Comparison of ENCODE assay signal across 8 cellular contexts in the genomic region with DNA sequence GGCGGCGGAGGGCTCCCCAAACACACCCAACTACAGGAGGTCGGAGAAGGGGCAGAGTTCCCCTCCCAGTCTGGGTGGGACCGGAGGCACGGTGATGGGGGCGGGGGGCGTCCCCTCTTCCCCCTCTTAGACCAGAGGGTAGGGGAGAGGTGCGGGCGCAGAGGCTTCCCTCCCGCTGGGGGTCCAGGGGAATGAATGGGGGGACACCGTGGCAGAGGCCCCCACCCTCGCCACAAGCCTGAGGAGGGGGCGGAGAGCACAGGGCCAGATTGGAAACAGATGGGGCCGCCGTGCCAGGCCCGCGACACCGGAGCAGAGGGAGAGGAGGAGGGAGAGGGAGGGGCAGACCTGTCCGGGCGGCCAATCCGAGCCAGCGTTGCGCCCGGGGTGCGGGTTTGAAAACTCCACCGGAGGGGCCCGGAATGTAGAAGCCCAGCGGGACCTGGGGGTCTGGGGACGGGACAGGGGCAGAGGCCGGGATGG. TPM values are rescaled to one million over a fixed set of nuclear protein-coding genes. Genes with fewer than 3 reads are reported as not detected.
A peak's percentile ranks its signal among the peaks of the same experiment; 100 is the strongest.
DNase-seq lines count a peak whose midpoint lies in the region; ATAC-seq, FAIRE-seq and TF ChIP-seq lines count a peak whose summit lies in the region.

No MANE protein-coding gene starts in this region.

- TF ChIP-seq CTCF in activated CD8-positive, alpha-beta T cell treated with anti-CD3 and anti-CD28 coated beads for 36 hours (IDR thresholded peaks at IDR 0.05), result no peak
- TF ChIP-seq CTCF in heart left ventricle (IDR thresholded peaks at IDR 0.05) (no peak), retinal pigment epithelial cell (conservative IDR thresholded peaks at IDR 0.05; ENCODE audit: low read depth, low read length) (no peak)

- peak; percentile 55 for ATAC-seq in Right ventricle myocardium inferior
- ATAC-seq in activated CD8-positive, alpha-beta T cell treated with anti-CD3 and anti-CD28 coated beads for 36 hours, result peak; percentile 22
- ATAC-seq in heart left ventricle, result peak; percentile 11 to 66 (median 58)
- no peak for ATAC-seq in GM21360 (IDR thresholded peaks at IDR 0.05; ENCODE audit: unreplicated experiment)

- CTCF ChIA-PET in activated CD8-positive, alpha-beta T cell treated with anti-CD3 and anti-CD28 coated beads for 36 hours (lab: Charles Lee), result no interaction called here

- 0 to 1% (median 1%) methylated on average over 24 to 30 of the region's 30 CpGs for WGBS in heart left ventricle, 4 donors

- no peak for DNase-seq in Right ventricle myocardium inferior (ENCODE audit: missing footprints)
- no peak for DNase-seq in cardiac septum (ENCODE audit: low spot score)
- DNase-seq in activated CD8-positive, alpha-beta T cell treated with anti-CD3 and anti-CD28 coated beads for 36 hours, result peak; percentile 28
- DNase-seq in heart left ventricle, result peak in 1 of 5 donors; percentile 67
- no peak for DNase-seq in retinal pigment epithelial cell (ENCODE audit: low read depth)
- DNase-seq in H54 (ENCODE audit: insufficient read length, low spot score), result no peak
- no peak for DNase-seq in activated CD4-positive, alpha-beta T cell treated with anti-CD3 and anti-CD28 coated beads, Interleukin-2, amount 50 U/mL, for 4 hours

- H3K27ac Mint-ChIP-seq in activated CD8-positive, alpha-beta T cell treated with anti-CD3 and anti-CD28 coated beads for 36 hours, result no peak overlapping the region

- peak overlapping the region; percentile 48 to 98 (median 80) for H3K4me3 ChIP-seq in heart left ventricle
- H3K4me3 ChIP-seq in retinal pigment epithelial cell (ENCODE audit: low read length), result peak overlapping the region; percentile 77

- peak overlapping the region; percentile 50 for H3K4me3 Mint-ChIP-seq in activated CD8-positive, alpha-beta T cell treated with anti-CD3 and anti-CD28 coated beads for 36 hours

- H3K4me1 Mint-ChIP-seq in activated CD8-positive, alpha-beta T cell treated with anti-CD3 and anti-CD28 coated beads for 36 hours (ENCODE audit: low read depth), result peaks cover 13% of the 10 kb centered on the region

- H3K27me3 Mint-ChIP-seq in activated CD8-positive, alpha-beta T cell treated with anti-CD3 and anti-CD28 coated beads for 36 hours, result peaks cover 12% of the 10 kb centered on the region

- POLR2A ChIA-PET in activated CD8-positive, alpha-beta T cell treated with anti-CD3 and anti-CD28 coated beads for 36 hours (lab: Charles Lee), result no interaction called here

- no peak for FAIRE-seq in H54 (lab: Jason Lieb, UNC)

- intact Hi-C loops in Right ventricle myocardium inferior (cut with DNase I), result no loop called here
- intact Hi-C loops in cardiac septum (cut with DNase I), result no loop called here
- intact Hi-C loops in activated CD8-positive, alpha-beta T cell treated with anti-CD3 and anti-CD28 coated beads for 36 hours (cut with micrococcal nuclease), result no loop called here
- intact Hi-C loops in heart left ventricle (cut with DNase I), result no loop called here

- no peaks in the 10 kb centered on the region for H3K9me3 ChIP-seq in heart left ventricle

- H3K27me3 ChIP-seq in heart left ventricle, result peaks cover 0 to 18% (median 4%) of the 10 kb centered on the region in 9 donors

- no peaks in the 10 kb centered on the region for H3K36me3 Mint-ChIP-seq in activated CD8-positive, alpha-beta T cell treated with anti-CD3 and anti-CD28 coated beads for 36 hours (ENCODE audit: low read depth)

- TF ChIP-seq POLR2A in heart left ventricle (IDR thresholded peaks at IDR 0.05) (no peak), H54 (IDR thresholded peaks at IDR 0.05; ENCODE audit: low read depth, low read length) (no peak)

- H3K27ac ChIP-seq in heart left ventricle, result peak overlapping the region in 8 of 12 donors; percentile 35 to 89 (median 84)

- H3K9me3 Mint-ChIP-seq in activated CD8-positive, alpha-beta T cell treated with anti-CD3 and anti-CD28 coated beads for 36 hours, result no peaks in the 10 kb centered on the region

- peaks cover 0 to 47% (median 9%) of the 10 kb centered on the region in 12 donors for H3K4me1 ChIP-seq in heart left ventricle

- no peaks in the 10 kb centered on the region for H3K36me3 ChIP-seq in heart left ventricle

RNA-seq across cellular contexts. Expression of a gene that starts 47.0 kb away (rescaled TPM):
- total RNA-seq in Right ventricle myocardium inferior (61.0 TPM), cardiac septum (37.5 TPM), heart left ventricle (100 to 1,000 TPM in 1 of 9 donors, 10 to 100 TPM in 8; 20.0 to 113 (median 33.0) TPM)
- total RNA-seq in activated CD8-positive, alpha-beta T cell treated with anti-CD3 and anti-CD28 coated beads for 36 hours, result 1 to 10 TPM; 2.6 to 2.8 TPM
- 10 to 100 TPM in 1 of 2 donors, 1 to 10 TPM in 1; 6.3 to 10.6 TPM for polyA plus RNA-seq in heart left ventricle

Comparison
In these comparisons a context has a peak if more than half of its experiments do, and no peak if none do; other contexts are left out.
1. RNA of a gene that starts 47.0 kb away (total RNA-seq): 61.0 TPM in Right ventricle myocardium inferior (single experiment), 37.5 TPM in cardiac septum (single experiment) and 20.0 to 113 TPM in heart left ventricle; 2.6 to 2.8 TPM in activated CD8-positive, alpha-beta T cell treated with anti-CD3 and anti-CD28 coated beads for 36 hours; every median in the first group is over 4 times any median in the second.